17 cellular contexts compared by ENCODE assay signal in the genomic region with DNA sequence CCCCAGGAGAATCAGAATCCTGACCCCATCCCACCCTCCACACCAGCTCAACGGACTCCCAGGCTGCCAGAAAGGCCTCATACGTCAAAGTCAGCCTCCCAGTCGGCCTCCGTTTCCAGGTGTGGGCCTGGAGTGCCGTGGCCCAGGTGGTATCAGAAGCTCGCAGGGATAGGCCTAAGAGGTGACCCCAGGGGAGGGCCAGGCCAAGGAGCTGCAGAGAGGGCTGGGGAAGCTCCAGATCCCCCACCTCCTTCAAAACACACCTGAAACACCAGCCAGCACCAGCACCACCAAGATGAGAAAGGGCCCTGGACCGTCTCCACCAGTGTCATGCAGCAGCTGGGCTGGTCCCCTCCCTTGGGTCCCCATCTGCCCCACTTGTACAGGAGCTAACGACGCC. TPM values are rescaled to one million over a fixed set of nuclear protein-coding genes. Genes with fewer than 3 reads are reported as not detected.
DNase-seq lines count a peak whose midpoint lies in the region; TF ChIP-seq lines count a peak whose summit lies in the region.
"Had no signal": no experiment of that assay in that cellular context is flagged by ENCODE, and none has a peak within 500 bp of the region (broad histone marks: within the 10 kb centered on the region; RNA-seq: fewer than 3 reads in every experiment).

No MANE protein-coding gene starts in this region.

- WGBS in sigmoid colon, 2 donors, result 86 to 87% methylated on average over 9 of the region's 9 CpGs

- TF ChIP-seq CTCF in sigmoid colon (IDR thresholded peaks at IDR 0.05), result no peak

- H3K36me3 ChIP-seq in sigmoid colon, result no peaks in the 10 kb centered on the region
- H3K36me3 ChIP-seq: HAP-1 had no signal

- no peaks in the 10 kb centered on the region for H3K9me3 ChIP-seq in sigmoid colon
- H3K9me3 ChIP-seq: HAP-1 had no signal

- no peak for TF ChIP-seq POLR2A in sigmoid colon (IDR thresholded peaks at IDR 0.05)

- H3K4me1 ChIP-seq in sigmoid colon, result no peaks in the 10 kb centered on the region
- H3K4me1 ChIP-seq: HAP-1 had no signal

- intact Hi-C loops in sigmoid colon (cut with DNase I), result no loop called here

- H3K4me3 ChIP-seq in sigmoid colon, result no peak overlapping the region
- H3K4me3 ChIP-seq: GM12878, HAP-1 had no signal

- H3K27me3 ChIP-seq in sigmoid colon, result no peaks in the 10 kb centered on the region

- no peak for TF ChIP-seq EP300 in sigmoid colon (IDR thresholded peaks at IDR 0.05)

- H3K27ac ChIP-seq in sigmoid colon, result no peak overlapping the region

- DNase-seq in activated effector memory CD4-positive, alpha-beta T cell treated with anti-CD3 and anti-CD28 coated beads, Interleukin-2, amount 50 U/mL, for 16 hours, result peak; percentile 54
- DNase-seq in activated effector memory CD4-positive, alpha-beta T cell treated with Interleukin-2 at 50 U/mL for 16 hours, result no peak
- DNase-seq in islet precursor cell (peak; percentile 41), sigmoid colon (peak; percentile 18), dedifferentiated amniotic fluid mesenchymal stem cell (ENCODE audit: extremely low spot score) (no peak), NK-92 (lab: John Stamatoyannopoulos, UW; ENCODE audit: unreplicated experiment) (no peak), NCI-H2107 (lab: John Stamatoyannopoulos, UW) (no peak)
- DNase-seq: 8988T; AML-193; C1 segment of cervical spinal cord; CD4-positive, alpha-beta T cell; DMS79; GOT3 had no signal

RNA-seq across cellular contexts. Expression of a gene that starts 20.3 kb away (rescaled TPM):
- total RNA-seq in sigmoid colon, result under 1 TPM in 2 of 4 donors, not detected in 2; 0.28 to 0.33 TPM
- 1 to 10 TPM; 1.2 to 4.8 (median 1.4) TPM for polyA plus RNA-seq in sigmoid colon
- total RNA-seq: CD4-positive, alpha-beta T cell; G401; GM12878 had no signal
- polyA plus RNA-seq: GM12878, HepG2 had no signal

RNA-seq across cellular contexts. Expression of a gene that starts 51.7 kb away (rescaled TPM):
- under 1 TPM in 2 of 4 donors, not detected in 2; 0.68 to 0.71 TPM for total RNA-seq in sigmoid colon
- 1 to 10 TPM in 1 of 3 donors, not detected in 2; 6.2 TPM for polyA plus RNA-seq in sigmoid colon
- total RNA-seq: G401, HepG2 had no signal

RNA-seq across cellular contexts. Expression of a gene that starts 51.8 kb away (rescaled TPM):
- 1 to 10 TPM in 2 of 4 donors, under 1 TPM in 2; 0.81 to 5.3 (median 0.95) TPM for total RNA-seq in sigmoid colon
- 1 to 10 TPM in 1 of 3 donors, not detected in 2; 4.6 TPM for polyA plus RNA-seq in sigmoid colon
- total RNA-seq: G401, GM12878 had no signal

Comparison
In these comparisons a context has a peak if more than half of its experiments do, and no peak if none do; other contexts are left out.
1. DNase-seq: peak in activated effector memory CD4-positive, alpha-beta T cell treated with anti-CD3 and anti-CD28 coated beads, Interleukin-2, amount 50 U/mL, for 16 hours (single experiment), islet precursor cell (single experiment) and sigmoid colon (single experiment); none in activated effector memory CD4-positive, alpha-beta T cell treated with Interleukin-2 at 50 U/mL for 16 hours (single experiment), dedifferentiated amniotic fluid mesenchymal stem cell (single experiment), NK-92 (single experiment) and NCI-H2107 (single experiment).